ENCODE assay signal across 14 cellular contexts in the genomic region with DNA sequence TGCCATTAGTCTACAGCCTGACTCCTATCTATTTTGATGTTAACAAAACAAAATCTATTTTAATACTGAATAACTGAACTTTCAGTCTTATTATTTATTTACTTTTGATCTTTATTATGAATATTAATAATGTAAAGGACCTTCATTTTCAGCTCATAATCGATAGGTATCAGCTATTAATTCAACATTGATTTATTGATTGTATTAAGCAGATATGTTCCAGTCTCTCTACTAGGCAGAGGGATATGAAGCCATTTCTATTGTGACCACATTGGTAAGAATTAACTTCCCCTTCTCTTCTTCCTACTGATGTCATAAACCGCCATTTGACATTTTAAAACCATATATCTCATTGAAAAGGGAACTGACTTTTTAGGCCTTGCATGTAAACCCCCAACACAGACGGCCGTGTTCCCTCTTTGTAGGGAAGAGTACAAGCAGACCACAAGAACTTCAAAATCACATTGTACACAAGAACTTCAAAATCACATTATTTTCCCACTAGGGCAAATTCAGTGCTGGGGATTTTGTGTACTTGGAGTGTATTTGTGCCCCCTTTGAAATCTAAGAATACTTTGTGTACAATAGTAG.
DNase-seq lines count a peak whose midpoint lies in the region; ATAC-seq and TF ChIP-seq lines count a peak whose summit lies in the region.
"Had no signal": no experiment of that assay in that cellular context is flagged by ENCODE, and none has a peak within 500 bp of the region (broad histone marks: within the 10 kb centered on the region; RNA-seq: fewer than 3 reads in every experiment).

No MANE protein-coding gene starts in this region.

- H3K36me3 ChIP-seq in heart right ventricle = no peaks in the 10 kb centered on the region

- H3K27ac Mint-ChIP-seq in stimulated activated naive B cell treated with anti-CD40 and anti-IgM and Interleukin-4, amounts not matched to agents 10 μg/mL and 1 μg/mL and 100 μg/mL, for 72 hours = no peak overlapping the region
- H3K27ac Mint-ChIP-seq in activated naive CD4-positive, alpha-beta T cell treated with anti-CD3 and anti-CD28 coated beads, Interleukin-2, amount 50 U/mL, for 72 hours = no peak overlapping the region
- H3K27ac Mint-ChIP-seq: activated CD4-positive, alpha-beta T cell treated with anti-CD3 and anti-CD28 coated beads, Interleukin-2, amount 10 ng/mL, durations not matched to agents 7 days and 5 days had no signal

- H3K27me3 ChIP-seq in heart right ventricle = peaks cover 0 to 38% (median 6%) of the 10 kb centered on the region in 7 donors

- no peak overlapping the region for H3K27ac ChIP-seq in heart right ventricle
- H3K27ac ChIP-seq: epithelial cell of prostate, parathyroid adenoma had no signal

- H3K4me3 Mint-ChIP-seq in stimulated activated naive B cell treated with anti-CD40 and anti-IgM and Interleukin-4, amounts not matched to agents 10 μg/mL and 1 μg/mL and 100 μg/mL, for 72 hours = peak overlapping the region in 1 of 2 donors; percentile 39
- H3K4me3 Mint-ChIP-seq: activated CD4-positive, alpha-beta T cell treated with anti-CD3 and anti-CD28 coated beads, Interleukin-2, amount 10 ng/mL, durations not matched to agents 7 days and 5 days had no signal

- no peak overlapping the region for H3K4me3 ChIP-seq in heart right ventricle

- H3K9me3 Mint-ChIP-seq in stimulated activated naive B cell treated with anti-CD40 and anti-IgM and Interleukin-4, amounts not matched to agents 10 μg/mL and 1 μg/mL and 100 μg/mL, for 72 hours = no peaks in the 10 kb centered on the region
- no peaks in the 10 kb centered on the region for H3K9me3 Mint-ChIP-seq in activated naive CD4-positive, alpha-beta T cell treated with anti-CD3 and anti-CD28 coated beads, Interleukin-2, amount 50 U/mL, for 72 hours
- H3K9me3 Mint-ChIP-seq: activated CD4-positive, alpha-beta T cell treated with anti-CD3 and anti-CD28 coated beads, Interleukin-2, amount 10 ng/mL, durations not matched to agents 7 days and 5 days had no signal

- intact Hi-C loops in heart right ventricle (cut with DNase I) (no loop called here), Right ventricle myocardium superior (cut with DNase I) (no loop called here)

- peaks cover 0 to 40% of the 10 kb centered on the region in 2 donors for H3K4me1 Mint-ChIP-seq in stimulated activated naive B cell treated with anti-CD40 and anti-IgM and Interleukin-4, amounts not matched to agents 10 μg/mL and 1 μg/mL and 100 μg/mL, for 72 hours
- H3K4me1 Mint-ChIP-seq: activated CD4-positive, alpha-beta T cell treated with anti-CD3 and anti-CD28 coated beads, Interleukin-2, amount 10 ng/mL, durations not matched to agents 7 days and 5 days had no signal

- ATAC-seq in heart right ventricle (peak in 5 of 8 donors; percentile 29 to 50 (median 34)), Right ventricle myocardium superior (ENCODE audit: poor library complexity) (no peak), HG02884 (IDR thresholded peaks at IDR 0.05; ENCODE audit: unreplicated experiment) (peak; percentile 80)
- peak; percentile 83 to 90 for ATAC-seq in stimulated activated naive B cell treated with anti-CD40 and anti-IgM and Interleukin-4, amounts not matched to agents 10 μg/mL and 1 μg/mL and 100 μg/mL, for 72 hours (replicated peaks)
- ATAC-seq in activated naive CD4-positive, alpha-beta T cell treated with anti-CD3 and anti-CD28 coated beads, Interleukin-2, amount 50 U/mL, for 72 hours = no peak

- H3K4me1 ChIP-seq in heart right ventricle = peaks cover 0 to 16% (median 0%) of the 10 kb centered on the region in 9 donors

- no peaks in the 10 kb centered on the region for H3K9me3 ChIP-seq in heart right ventricle

- no peaks in the 10 kb centered on the region for H3K36me3 Mint-ChIP-seq in stimulated activated naive B cell treated with anti-CD40 and anti-IgM and Interleukin-4, amounts not matched to agents 10 μg/mL and 1 μg/mL and 100 μg/mL, for 72 hours
- no peaks in the 10 kb centered on the region for H3K36me3 Mint-ChIP-seq in activated naive CD4-positive, alpha-beta T cell treated with anti-CD3 and anti-CD28 coated beads, Interleukin-2, amount 50 U/mL, for 72 hours

- no peak for TF ChIP-seq CTCF in heart right ventricle (IDR thresholded peaks at IDR 0.05)

- H3K27me3 Mint-ChIP-seq in stimulated activated naive B cell treated with anti-CD40 and anti-IgM and Interleukin-4, amounts not matched to agents 10 μg/mL and 1 μg/mL and 100 μg/mL, for 72 hours = peaks cover 0 to 13% of the 10 kb centered on the region in 2 donors

- WGBS in heart right ventricle, 2 donors = 73 to 81% methylated on average over 4 of the region's 4 CpGs

- DNase-seq in heart right ventricle (no peak), Right ventricle myocardium superior (no peak), NOMO-1 treated with DMSO at 0.1 percent for 48 hours (lab: John Stamatoyannopoulos, UW; ENCODE audit: unreplicated experiment) (peak; percentile 99), NCI-H1436 treated with DMSO at 0.1 percent for 48 hours (lab: John Stamatoyannopoulos, UW) (no peak), SW 1271 (lab: John Stamatoyannopoulos, UW) (no peak)
- no peak for DNase-seq in stimulated activated naive B cell treated with anti-CD40 and anti-IgM and Interleukin-4, amounts not matched to agents 10 μg/mL and 1 μg/mL and 100 μg/mL, for 72 hours
- DNase-seq in activated naive CD4-positive, alpha-beta T cell treated with anti-CD3 and anti-CD28 coated beads, Interleukin-2, amount 50 U/mL, for 72 hours (ENCODE audit: low spot score in 2 of 2) = no peak
- DNase-seq: 8988T; activated CD4-positive, alpha-beta T cell treated with anti-CD3 and anti-CD28 coated beads, Interleukin-2, amount 10 ng/mL, durations not matched to agents 7 days and 5 days; NCI-H1417 treated with DMSO at 0.1 percent for 48 hours; RPMI8226 had no signal

Comparison
In these comparisons a context has a peak if more than half of its experiments do, and no peak if none do; other contexts are left out.
1. ATAC-seq: peak in heart right ventricle (5 of 8), HG02884 (single experiment) and stimulated activated naive B cell treated with anti-CD40 and anti-IgM and Interleukin-4, amounts not matched to agents 10 μg/mL and 1 μg/mL and 100 μg/mL, for 72 hours (2 of 2); none in Right ventricle myocardium superior (single experiment) and activated naive CD4-positive, alpha-beta T cell treated with anti-CD3 and anti-CD28 coated beads, Interleukin-2, amount 50 U/mL, for 72 hours (0 of 2).